ENCODE assay signal across 8 cellular contexts in genomic region chr19:16446108-16447014, GRCh38. TPM values are rescaled to one million over a fixed set of nuclear protein-coding genes. Genes with fewer than 3 reads are reported as not detected.
A peak's percentile ranks its signal among the peaks of the same experiment; 100 is the strongest.
DNase-seq lines count a peak whose midpoint lies in the region; ATAC-seq, FAIRE-seq and TF ChIP-seq lines count a peak whose summit lies in the region.

No MANE protein-coding gene starts in this region.

- peaks cover 2% of the 10 kb centered on the region for H3K27me3 Mint-ChIP-seq in IgD-negative memory B cell
- no peaks in the 10 kb centered on the region for H3K27me3 Mint-ChIP-seq in progenitor cell of endocrine pancreas

- H3K27ac Mint-ChIP-seq in IgD-negative memory B cell (peak overlapping the region; percentile 95 to 99 (median 98)), progenitor cell of endocrine pancreas (peak overlapping the region; percentile 71)

- H3K4me3 ChIP-seq in dorsolateral prefrontal cortex (no peak overlapping the region), mucosa of descending colon (no peak overlapping the region)

- peaks cover 23% of the 10 kb centered on the region for H3K4me1 ChIP-seq in mucosa of descending colon (ENCODE audit: low read depth)

- H3K9me3 ChIP-seq in mucosa of descending colon, result no peaks in the 10 kb centered on the region

- TF ChIP-seq CTCF in dorsolateral prefrontal cortex (IDR thresholded peaks at IDR 0.05 in 54 of 56, conservative IDR thresholded peaks at IDR 0.05 in 2 of 56; ENCODE audit: low read depth in 1 of 56, partially characterized antibody in 56 of 56), result no peak
- no peak for TF ChIP-seq CTCF in progenitor cell of endocrine pancreas (IDR thresholded peaks at IDR 0.05; ENCODE audit: unreplicated experiment)
- TF ChIP-seq CTCF in mucosa of descending colon (IDR thresholded peaks at IDR 0.05), result no peak

- H3K36me3 ChIP-seq in mucosa of descending colon (ENCODE audit: low read depth), result no peaks in the 10 kb centered on the region

- H3K4me3 Mint-ChIP-seq in IgD-negative memory B cell (peak overlapping the region; percentile 44 to 93 (median 86)), progenitor cell of endocrine pancreas (ENCODE audit: low read depth) (no peak overlapping the region)

- H3K27me3 ChIP-seq in dorsolateral prefrontal cortex, result no peaks in the 10 kb centered on the region

- ATAC-seq in GM18502 (IDR thresholded peaks at IDR 0.05; ENCODE audit: poor library complexity, unreplicated experiment) (peak; percentile 44), mucosa of descending colon (no peak)

- H3K4me1 Mint-ChIP-seq in IgD-negative memory B cell (peaks cover 62 to 76% (median 67%) of the 10 kb centered on the region in 3 donors), progenitor cell of endocrine pancreas (ENCODE audit: low read depth) (peaks cover 29% of the 10 kb centered on the region)

- peaks cover 2 to 8% (median 6%) of the 10 kb centered on the region in 3 donors for H3K9me3 Mint-ChIP-seq in IgD-negative memory B cell
- H3K9me3 Mint-ChIP-seq in progenitor cell of endocrine pancreas (ENCODE audit: low read depth), result no peaks in the 10 kb centered on the region

- DNase-seq in dorsolateral prefrontal cortex, result no peak
- DNase-seq in progenitor cell of endocrine pancreas (ENCODE audit: low spot score, unreplicated experiment), result no peak
- DNase-seq in RKO (ENCODE audit: low spot score), result no peak
- DNase-seq in superior temporal gyrus (ENCODE audit: extremely low spot score), result no peak
- DNase-seq in urothelium cell line (ENCODE audit: low spot score), result no peak
- DNase-seq in mucosa of descending colon, result no peak

- H3K27ac ChIP-seq in dorsolateral prefrontal cortex, result peak overlapping the region in 30 of 59 donors; percentile 1 to 72 (median 42)

- intact Hi-C loops in dorsolateral prefrontal cortex (cut with DNase I), result no loop called here
- intact Hi-C loops in mucosa of descending colon (cut with DNase I, micrococcal nuclease), result no loop called here

- FAIRE-seq in urothelium cell line (lab: Jason Lieb, UNC), result no peak

- peaks cover 11% of the 10 kb centered on the region for H3K36me3 Mint-ChIP-seq in IgD-negative memory B cell
- H3K36me3 Mint-ChIP-seq in progenitor cell of endocrine pancreas (ENCODE audit: insufficient read depth), result peaks cover 6% of the 10 kb centered on the region

RNA-seq across cellular contexts. Expression of gene EPS15L1, which starts 25.4 kb away (rescaled TPM):
- 28.5 TPM for polyA plus RNA-seq in IgD-negative memory B cell
- total RNA-seq in dorsolateral prefrontal cortex, result 100 to 1,000 TPM in 18 of 120 experiments, 10 to 100 TPM in 102; 66.1 to 116 (median 85.9) TPM
- 56.8 and 59.3 TPM in 2 replicates for total RNA-seq in progenitor cell of endocrine pancreas
- 10 to 100 TPM; 36.8 to 49.8 (median 40.0) TPM for total RNA-seq in mucosa of descending colon

RNA-seq across cellular contexts. Expression of gene CALR3, which starts 49.6 kb away (rescaled TPM):
- not detected for polyA plus RNA-seq in IgD-negative memory B cell
- under 1 TPM in 2 of 120 experiments, not detected in 118; 0.51 to 0.90 TPM for total RNA-seq in dorsolateral prefrontal cortex
- not detected in 2 replicates for total RNA-seq in progenitor cell of endocrine pancreas
- not detected for total RNA-seq in mucosa of descending colon

RNA-seq across cellular contexts. Expression of gene C19orf44, which starts 49.8 kb away (rescaled TPM):
- 3.6 TPM for polyA plus RNA-seq in IgD-negative memory B cell
- total RNA-seq in dorsolateral prefrontal cortex (10 to 100 TPM in 26 of 120 experiments, 1 to 10 TPM in 94; 3.5 to 13.9 (median 7.9) TPM), progenitor cell of endocrine pancreas (11.5 and 12.3 TPM in 2 replicates), mucosa of descending colon (1 to 10 TPM; 2.0 to 8.4 (median 2.3) TPM)
